Comparison of ENCODE assay signal across 34 cellular contexts in genomic region chr9:33255006-33255405, GRCh38. TPM values are rescaled to one million over a fixed set of nuclear protein-coding genes. Genes with fewer than 3 reads are reported as not detected.
"Had no signal": no experiment of that assay in that cellular context is flagged by ENCODE, and none has a peak within 500 bp of the region (broad histone marks: within the 10 kb centered on the region; RNA-seq: fewer than 3 reads in every experiment).

No MANE protein-coding gene starts in this region.

- H2AFZ ChIP-seq: neural progenitor cell, parathyroid adenoma had no signal

- H3K27me3 ChIP-seq: colonic mucosa, gastrocnemius medialis, neural progenitor cell, right atrium auricular region, stomach, testis, tibial artery, upper lobe of right lung, uterus had no signal

- ATAC-seq: esophagus mucosa; gastrocnemius medialis; left ventricle myocardium superior; lower lobe of right lung; mucosa of descending colon; natural killer cell treated with Interleukin-12 subunit alpha and Interleukin-12 subunit beta and Interleukin-15 and Interleukin-18, amount 100 ng/mL, for 72 hours; sciatic nerve; stimulated activated effector memory CD8-positive, alpha-beta T cell treated with anti-CD3 and anti-CD28 coated beads, Interleukin-12 subunit alpha, Interleukin-12 subunit beta, amount 100 ng/mL, for 72 hours; upper lobe of right lung had no signal

- DNase-seq: colonic mucosa; effector CD8-positive, alpha-beta T cell; endodermal cell; foreskin fibroblast; gastrocnemius medialis; head of caudate nucleus; left ventricle myocardium superior; lower lobe of right lung; mucosa of descending colon; naive B cell; stimulated activated CD4-positive, alpha-beta T cell treated with anti-CD3 and anti-CD28 coated beads, Interleukin-12 subunit alpha, Interleukin-12 subunit beta, amount 100 ng/mL, for 4 hours; stimulated activated CD4-positive, alpha-beta T cell treated with anti-CD3 and anti-CD28 coated beads, Interleukin-1b, Interleukin-23, amount 100 ng/mL, for 48 hours; stimulated activated CD4-positive, alpha-beta T cell treated with anti-CD3 and anti-CD28 coated beads, Interleukin-4, amount 100 ng/mL, for 24 hours; stimulated activated naive CD4-positive, alpha-beta T cell treated with Interleukin-2 at 50 U/mL for 16 hours; stomach; testis; tibial artery; upper lobe of right lung; uterus had no signal

- H3K9me3 ChIP-seq: colonic mucosa, gastrocnemius medialis, lower lobe of right lung, mucosa of descending colon, right atrium auricular region, stomach, testis, tibial artery, upper lobe of right lung, uterus had no signal

- H3K4me1 Mint-ChIP-seq: mesothelial cell of epicardium; neural progenitor cell; stimulated activated effector memory CD8-positive, alpha-beta T cell treated with anti-CD3 and anti-CD28 coated beads, Interleukin-12 subunit alpha, Interleukin-12 subunit beta, amount 100 ng/mL, for 72 hours had no signal

- H3K27ac Mint-ChIP-seq: dendritic cell treated with granulocyte-macrophage colony-stimulating factor and Interleukin-4, amounts not matched to agents 40 ng/mL and 50 ng/mL, for 4 days; endodermal cell; mesothelial cell of epicardium; natural killer cell treated with Interleukin-12 subunit alpha and Interleukin-12 subunit beta and Interleukin-15 and Interleukin-18, amount 100 ng/mL, for 72 hours; neural progenitor cell; progenitor cell of endocrine pancreas; stimulated activated effector memory CD8-positive, alpha-beta T cell treated with anti-CD3 and anti-CD28 coated beads, Interleukin-12 subunit alpha, Interleukin-12 subunit beta, amount 100 ng/mL, for 72 hours had no signal

- H3K4me1 ChIP-seq: colonic mucosa, lower lobe of right lung, neural progenitor cell, parathyroid adenoma, right atrium auricular region, stomach, testis, tibial artery, upper lobe of right lung, uterus had no signal

- H3K9me3 Mint-ChIP-seq: dendritic cell treated with granulocyte-macrophage colony-stimulating factor and Interleukin-4, amounts not matched to agents 40 ng/mL and 50 ng/mL, for 4 days; endodermal cell; mesothelial cell of epicardium; naive B cell; natural killer cell treated with Interleukin-12 subunit alpha and Interleukin-12 subunit beta and Interleukin-15 and Interleukin-18, amount 100 ng/mL, for 72 hours; neural progenitor cell; stimulated activated effector memory CD8-positive, alpha-beta T cell treated with anti-CD3 and anti-CD28 coated beads, Interleukin-12 subunit alpha, Interleukin-12 subunit beta, amount 100 ng/mL, for 72 hours had no signal

- H3K9ac ChIP-seq: neural progenitor cell, parathyroid adenoma had no signal

- H3K4me3 ChIP-seq: colonic mucosa, gastrocnemius medialis, lower lobe of right lung, mucosa of descending colon, neural progenitor cell, right atrium auricular region, smooth muscle cell, stomach, testis, tibial artery, upper lobe of right lung, uterus had no signal

- H3K4me3 Mint-ChIP-seq: dendritic cell treated with granulocyte-macrophage colony-stimulating factor and Interleukin-4, amounts not matched to agents 40 ng/mL and 50 ng/mL, for 4 days; endodermal cell; mesothelial cell of epicardium; naive B cell; natural killer cell treated with Interleukin-12 subunit alpha and Interleukin-12 subunit beta and Interleukin-15 and Interleukin-18, amount 100 ng/mL, for 72 hours; neural progenitor cell; stimulated activated effector memory CD8-positive, alpha-beta T cell treated with anti-CD3 and anti-CD28 coated beads, Interleukin-12 subunit alpha, Interleukin-12 subunit beta, amount 100 ng/mL, for 72 hours had no signal

- H3K27me3 Mint-ChIP-seq: dendritic cell treated with granulocyte-macrophage colony-stimulating factor and Interleukin-4, amounts not matched to agents 40 ng/mL and 50 ng/mL, for 4 days; naive B cell; natural killer cell treated with Interleukin-12 subunit alpha and Interleukin-12 subunit beta and Interleukin-15 and Interleukin-18, amount 100 ng/mL, for 72 hours; progenitor cell of endocrine pancreas had no signal

- H3K27ac ChIP-seq: colonic mucosa, lower lobe of right lung, neural progenitor cell, parathyroid adenoma, right atrium auricular region, stomach, testis, tibial artery, upper lobe of right lung, uterus had no signal

- H3K36me3 ChIP-seq: neural progenitor cell, uterus had no signal

- H3K4me2 ChIP-seq: neural progenitor cell, smooth muscle cell had no signal

RNA-seq across cellular contexts. Expression of gene SPINK4, which starts 15.0 kb away (rescaled TPM):
- total RNA-seq: esophagus mucosa; gastrocnemius medialis; glomerular endothelial cell; left ventricle myocardium superior; lower lobe of right lung; mesothelial cell of epicardium; natural killer cell treated with Interleukin-12 subunit alpha and Interleukin-12 subunit beta and Interleukin-15 and Interleukin-18, amount 100 ng/mL, for 72 hours; osteoblast; progenitor cell of endocrine pancreas; right atrium auricular region; sciatic nerve; smooth muscle cell; subcutaneous adipose tissue; testis; upper lobe of right lung; uterus had no signal
- polyA plus RNA-seq: keratinocyte, smooth muscle cell had no signal
